8 cellular contexts compared by ENCODE assay signal in the genomic region with DNA sequence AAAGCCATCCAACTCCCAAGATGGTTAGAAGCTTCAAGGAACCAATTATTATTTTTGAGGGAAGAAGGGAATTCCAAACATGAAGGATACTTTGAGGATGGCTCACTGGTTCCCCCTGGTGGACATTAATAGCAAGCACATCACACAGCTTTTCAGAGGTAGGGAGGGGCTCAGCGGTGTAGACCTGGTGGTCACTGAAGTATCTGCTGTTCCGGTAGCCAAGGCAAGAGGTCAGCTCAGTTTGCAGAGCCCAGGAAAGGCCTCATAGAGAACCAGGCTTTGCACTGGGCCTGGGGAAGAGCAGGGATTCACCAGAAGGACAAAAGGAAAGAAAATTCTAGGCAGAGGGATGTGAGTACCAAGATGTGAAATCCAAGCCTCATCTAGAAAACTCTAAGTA.
A peak's percentile ranks its signal among the peaks of the same experiment; 100 is the strongest.
DNase-seq lines count a peak whose midpoint lies in the region; FAIRE-seq and TF ChIP-seq lines count a peak whose summit lies in the region.

No MANE protein-coding gene starts in this region.

- no peak overlapping the region for H3K9ac ChIP-seq in mesenchymal stem cell (ENCODE audit: low read length)

- H3K4me3 ChIP-seq in cardiac fibroblast (replicated peaks in 1 of 2; ENCODE audit: low read depth in 2 of 2, low read length in 2 of 2) (no peak overlapping the region), mesenchymal stem cell (ENCODE audit: insufficient read depth in 1 of 2, low read depth in 1 of 2, low read length in 2 of 2) (no peak overlapping the region)
- H3K4me3 ChIP-seq in effector memory CD4-positive, alpha-beta T cell (ENCODE audit: insufficient read depth, low read depth, low read length, poor library complexity, severe bottlenecking): no peak overlapping the region

- no peak overlapping the region for H2AFZ ChIP-seq in mesenchymal stem cell (ENCODE audit: low read depth, low read length)

- H3K4me2 ChIP-seq in mesenchymal stem cell (ENCODE audit: low read length, poor library complexity, severe bottlenecking): no peak overlapping the region

- no peak overlapping the region for H2BK12ac ChIP-seq in mesenchymal stem cell (ENCODE audit: low read length in 2 of 2)

- H3K27me3 ChIP-seq in mesenchymal stem cell (ENCODE audit: control insufficient read depth in 1 of 2, insufficient read depth in 1 of 2, low read length in 2 of 2): peaks cover 17 to 52% of the 10 kb centered on the region in 2 experiments
- H3K27me3 ChIP-seq in effector memory CD4-positive, alpha-beta T cell (replicated peaks; ENCODE audit: control insufficient read depth, insufficient read depth, low read length, poor library complexity, severe bottlenecking): peaks cover 5% of the 10 kb centered on the region

- TF ChIP-seq CTCF in C4-2B (conservative IDR thresholded peaks at IDR 0.05): peak; percentile 85
- peak; percentile 85 for TF ChIP-seq CTCF in cardiac fibroblast (IDR thresholded peaks at IDR 0.05; ENCODE audit: low read depth, low read length)

- H2BK5ac ChIP-seq in mesenchymal stem cell (ENCODE audit: low read depth, low read length, poor library complexity, severe bottlenecking): no peak overlapping the region

- no peak overlapping the region for H3K23ac ChIP-seq in mesenchymal stem cell (ENCODE audit: low read length in 2 of 2)

- H4K8ac ChIP-seq in mesenchymal stem cell (ENCODE audit: low read length): no peak overlapping the region

- no peak for TF ChIP-seq POLR2A in GM12891 (IDR thresholded peaks at IDR 0.05; ENCODE audit: low read depth, low read length)

- H3K27ac ChIP-seq in C4-2B (no peak overlapping the region), mesenchymal stem cell (ENCODE audit: low read length, poor library complexity, severe bottlenecking) (no peak overlapping the region)
- no peak overlapping the region for H3K27ac ChIP-seq in effector memory CD4-positive, alpha-beta T cell (ENCODE audit: insufficient read depth, low read length, poor library complexity, severe bottlenecking)

- no peak overlapping the region for H2AK5ac ChIP-seq in mesenchymal stem cell (ENCODE audit: low read length, severe bottlenecking)

- no peak overlapping the region for H3K4ac ChIP-seq in mesenchymal stem cell (ENCODE audit: low read depth in 1 of 2, low read length in 2 of 2)

- DNase-seq in GM12891 (ENCODE audit: insufficient read length, low spot score) (peak; percentile 31), NCI-H2196 treated with DMSO at 0.1 percent for 48 hours (lab: John Stamatoyannopoulos, UW; ENCODE audit: unreplicated experiment) (peak; percentile 12), cardiac fibroblast (ENCODE audit: low read depth in 2 of 2) (peak; percentile 52 to 56), mesenchymal stem cell (peak; percentile 59)
- DNase-seq in effector memory CD4-positive, alpha-beta T cell: no peak
- no peak for DNase-seq in stimulated activated naive CD4-positive, alpha-beta T cell (lab: John Stamatoyannopoulos, UW)
- DNase-seq in activated T-cell treated with anti-CD3 and anti-CD28 coated beads, Interleukin-2, amount 50 U/mL, for 1 hour: no peak

- H2BK120ac ChIP-seq in mesenchymal stem cell (ENCODE audit: low read depth, low read length): no peak overlapping the region

- no peak overlapping the region for H2BK15ac ChIP-seq in mesenchymal stem cell (ENCODE audit: low read depth, poor library complexity, severe bottlenecking)

- no peaks in the 10 kb centered on the region for H3K4me1 ChIP-seq in mesenchymal stem cell (ENCODE audit: control insufficient read depth, insufficient read depth, low read depth, low read length)
- no peaks in the 10 kb centered on the region for H3K4me1 ChIP-seq in effector memory CD4-positive, alpha-beta T cell (ENCODE audit: control insufficient read depth, insufficient read depth, low read length, poor library complexity, severe bottlenecking)

- WGBS in mesenchymal stem cell: 10% methylated on average over 2 of the region's 2 CpGs

- H3K18ac ChIP-seq in mesenchymal stem cell (ENCODE audit: low read depth in 1 of 2, low read length in 2 of 2): no peak overlapping the region

- H3K79me1 ChIP-seq in mesenchymal stem cell (replicated peaks; ENCODE audit: low read length, poor library complexity, severe bottlenecking): no peaks in the 10 kb centered on the region

- FAIRE-seq in GM12891 (lab: Jason Lieb, UNC): peak; percentile 89

- peaks cover 3% of the 10 kb centered on the region for H3K9me3 ChIP-seq in mesenchymal stem cell (ENCODE audit: control insufficient read depth, low read length)
- no peaks in the 10 kb centered on the region for H3K9me3 ChIP-seq in effector memory CD4-positive, alpha-beta T cell (ENCODE audit: control insufficient read depth, low read length)

- no peak overlapping the region for H4K91ac ChIP-seq in mesenchymal stem cell (ENCODE audit: low read length)

- H3K14ac ChIP-seq in mesenchymal stem cell (ENCODE audit: low read length in 2 of 2): no peak overlapping the region

- H3K36me3 ChIP-seq in mesenchymal stem cell (ENCODE audit: control insufficient read depth in 1 of 2, insufficient read depth in 2 of 2, low read depth in 1 of 2, low read length in 2 of 2): no peaks in the 10 kb centered on the region
- H3K36me3 ChIP-seq in effector memory CD4-positive, alpha-beta T cell (ENCODE audit: control insufficient read depth, insufficient read depth, low read length): no peaks in the 10 kb centered on the region

TF ChIP-seq in GM12891, 5 proteins besides CTCF, POLR2A, EP300 and RAD21:
- TF ChIP-seq TAF1 (IDR thresholded peaks at IDR 0.05; ENCODE audit: low read depth, low read length) (no peak), POLR2AphosphoS5 (IDR thresholded peaks at IDR 0.05; ENCODE audit: low read depth, low read length) (no peak), SPI1 (IDR thresholded peaks at IDR 0.05; ENCODE audit: low read depth, low read length) (no peak), POU2F2 (IDR thresholded peaks at IDR 0.05; ENCODE audit: low read depth, low read length) (no peak), PAX5 (IDR thresholded peaks at IDR 0.05; ENCODE audit: insufficient read depth, low read length, severe bottlenecking) (no peak)

Comparison
In these comparisons a context has a peak if more than half of its experiments do, and no peak if none do; other contexts are left out.
1. DNase-seq: peak in GM12891 (single experiment), NCI-H2196 treated with DMSO at 0.1 percent for 48 hours (single experiment), cardiac fibroblast (2 of 2) and mesenchymal stem cell (single experiment); none in effector memory CD4-positive, alpha-beta T cell (0 of 3), stimulated activated naive CD4-positive, alpha-beta T cell (0 of 6) and activated T-cell treated with anti-CD3 and anti-CD28 coated beads, Interleukin-2, amount 50 U/mL, for 1 hour (single experiment).